Comparison of ENCODE assay signal across 8 cellular contexts in the genomic region with DNA sequence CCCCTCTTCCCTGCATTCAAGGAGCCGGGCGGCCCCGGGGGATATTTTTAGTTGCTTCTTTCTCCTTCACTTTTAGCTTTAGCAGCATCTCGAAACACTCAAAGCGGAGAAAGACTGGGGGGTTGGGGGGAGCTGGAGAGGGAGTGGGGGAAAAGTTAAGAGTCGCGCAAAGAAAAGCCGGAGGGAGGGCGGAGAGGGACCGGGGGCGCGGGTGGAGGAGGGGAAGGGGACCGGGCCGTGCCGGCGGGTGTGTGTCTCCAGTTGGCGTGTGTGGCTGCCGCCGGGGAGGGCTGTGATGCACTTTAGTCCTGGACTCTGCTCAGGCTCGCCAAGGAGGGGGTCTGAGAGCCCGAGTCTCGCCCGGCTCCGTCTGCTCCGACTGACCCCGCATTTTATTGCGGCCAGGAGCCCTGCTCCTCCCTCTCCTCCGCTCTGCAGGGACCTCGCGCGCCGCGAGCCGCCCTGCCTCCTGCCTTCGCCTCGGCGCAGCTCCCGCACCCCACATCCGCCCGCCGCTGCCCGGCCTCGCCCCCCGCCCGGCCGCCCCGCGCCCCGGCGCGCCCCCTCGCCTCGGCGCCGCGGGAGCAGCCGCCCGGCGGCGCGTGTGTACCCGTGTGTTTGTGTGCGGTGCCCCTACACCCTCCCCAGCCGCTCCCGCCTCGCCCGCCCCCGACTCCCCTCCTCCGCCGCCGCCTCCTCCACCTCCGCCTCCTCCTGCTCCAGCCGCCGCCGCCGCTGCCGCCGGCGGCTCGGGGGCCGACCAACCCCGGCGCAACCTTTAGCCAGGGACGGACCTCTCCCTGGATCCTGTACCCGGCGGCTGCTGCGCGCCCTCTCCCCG. TPM values are rescaled to one million over a fixed set of nuclear protein-coding genes. Genes with fewer than 3 reads are reported as not detected.
DNase-seq lines count a peak whose midpoint lies in the region; FAIRE-seq and TF ChIP-seq lines count a peak whose summit lies in the region.

No MANE protein-coding gene starts in this region.

- dilution Hi-C loops in endothelial cell of umbilical vein (cut with MboI; ENCODE audit: extremely low pct_ligation_motif_present, low sequenced_read_pairs) = no loop called here

- H3K9me3 Mint-ChIP-seq in mesothelial cell of epicardium = no peaks in the 10 kb centered on the region

- no peaks in the 10 kb centered on the region for H3K9me3 ChIP-seq in HAP-1
- H3K9me3 ChIP-seq in endothelial cell of umbilical vein (replicated peaks; ENCODE audit: control insufficient read depth, insufficient read depth, low read length) = no peaks in the 10 kb centered on the region

- H3K27ac Mint-ChIP-seq in mesothelial cell of epicardium = peak overlapping the region; percentile 99

- no TSS peak for BruUV-seq in endothelial cell of umbilical vein (replicated peaks; lab: Mats Ljungman, UMichigan)

- intact Hi-C loops in endothelial cell of umbilical vein (cut with micrococcal nuclease) = loop anchor here (2.0 to 10.0 kb wide), 4 partner anchors 58 to 840 kb away; partner anchors contain the start of genes ABCE1, ANAPC10 and SLC10A7

- peak overlapping the region; percentile 77 for H3K27ac ChIP-seq in endothelial cell of umbilical vein (ENCODE audit: insufficient read depth, low read depth, low read length)

- no peaks in the 10 kb centered on the region for H3K27me3 Mint-ChIP-seq in mesothelial cell of epicardium (ENCODE audit: low read depth)

- H3K36me3 Mint-ChIP-seq in mesothelial cell of epicardium = no peaks in the 10 kb centered on the region

- H3K4me2 ChIP-seq in endothelial cell of umbilical vein (ENCODE audit: insufficient read depth, low read length) = peak overlapping the region; percentile 53

- no peaks in the 10 kb centered on the region for H3K27me3 ChIP-seq in HAP-1 (ENCODE audit: low read depth)
- no peaks in the 10 kb centered on the region for H3K27me3 ChIP-seq in endothelial cell of umbilical vein (ENCODE audit: control insufficient read depth in 2 of 2, insufficient read depth in 2 of 2, low read length in 2 of 2)

- TF ChIP-seq CTCF in endothelial cell of umbilical vein (IDR thresholded peaks at IDR 0.05; ENCODE audit: extremely low read depth in 1 of 2, insufficient read depth in 1 of 2, low read depth in 1 of 2, low read length in 2 of 2) (no peak), mesothelial cell of epicardium (IDR thresholded peaks at IDR 0.05; ENCODE audit: unreplicated experiment) (no peak)

- CTCF ChIA-PET in endothelial cell of umbilical vein (lab: Charles Lee) = interaction anchor here (1.0 kb wide), 1 partner anchor 15 kb away, joined by 3 read pairs; no protein-coding TSS in a partner anchor

- peak; percentile 58 for FAIRE-seq in endothelial cell of umbilical vein (lab: Jason Lieb, UNC)

- in situ Hi-C loops in HAP-1 (cut with MboI; ENCODE audit: low sequenced_read_pairs) = no loop called here

- H3K4me1 ChIP-seq in HAP-1 (peaks cover 25% of the 10 kb centered on the region), endothelial cell of umbilical vein (ENCODE audit: control insufficient read depth, extremely low read depth, insufficient read depth, low read length) (peaks cover 22% of the 10 kb centered on the region)

- DNase-seq in Daoy (ENCODE audit: low read depth) (peak; percentile 48), HAP-1 (ENCODE audit: low spot score in 2 of 2) (peak; percentile 70 to 84), NCI-H524 treated with DMSO at 0.1 percent for 48 hours (lab: John Stamatoyannopoulos, UW) (peak; percentile 9), activated T-cell treated with anti-CD3 and anti-CD28 coated beads for 1 hour (ENCODE audit: low read depth) (peak; percentile 23), endothelial cell of umbilical vein (ENCODE audit: low read depth, low spot score) (peak; percentile 56), mesothelial cell of epicardium (ENCODE audit: low spot score in 2 of 2, unreplicated experiment in 2 of 2) (peak; percentile 62 to 76), NCI-H774 (lab: John Stamatoyannopoulos, UW) (no peak)
- DNase-seq in stimulated activated CD8-positive, alpha-beta memory T cell treated with anti-CD3 and anti-CD28 coated beads, Interleukin-2, amount 100 ng/mL, for 48 hours (ENCODE audit: low read depth in 2 of 2) = peak; percentile 38 to 48

- H3K4me3 ChIP-seq in HAP-1 = peak overlapping the region; percentile 58
- peak overlapping the region; percentile 81 to 97 (median 96) for H3K4me3 ChIP-seq in endothelial cell of umbilical vein (replicated peaks in 1 of 3; ENCODE audit: insufficient read depth in 1 of 3, low read depth in 1 of 3, low read length in 3 of 3)

- H3K36me3 ChIP-seq in HAP-1 (replicated peaks) (no peaks in the 10 kb centered on the region), endothelial cell of umbilical vein (ENCODE audit: control insufficient read depth in 2 of 2, extremely low read depth in 1 of 2, insufficient read depth in 2 of 2, low read length in 2 of 2) (no peaks in the 10 kb centered on the region)

- H2AFZ ChIP-seq in endothelial cell of umbilical vein (ENCODE audit: low read depth, low read length) = peak overlapping the region; percentile 72

- H3K4me1 Mint-ChIP-seq in mesothelial cell of epicardium = peaks cover 53% of the 10 kb centered on the region

- peak; percentile 66 for TF ChIP-seq POLR2A in endothelial cell of umbilical vein (IDR thresholded peaks at IDR 0.05; ENCODE audit: low read depth, low read length)

- POLR2A ChIA-PET in endothelial cell of umbilical vein (lab: Charles Lee) = interaction anchor here (0.7 kb wide), 1 partner anchor 183 kb away, joined by 7 read pairs; no protein-coding TSS in a partner anchor

- peaks cover 25% of the 10 kb centered on the region for H3K79me2 ChIP-seq in endothelial cell of umbilical vein (ENCODE audit: control insufficient read depth, insufficient read depth, low read length)

- H3K9ac ChIP-seq in endothelial cell of umbilical vein (replicated peaks; ENCODE audit: extremely low read depth, insufficient read depth, low read length) = peak overlapping the region; percentile 96

- H4K20me1 ChIP-seq in endothelial cell of umbilical vein (replicated peaks; ENCODE audit: control insufficient read depth, extremely low read depth, insufficient read depth, low read length) = no peaks in the 10 kb centered on the region

- peak overlapping the region; percentile 98 for H3K4me3 Mint-ChIP-seq in mesothelial cell of epicardium

- H3K9me1 ChIP-seq in endothelial cell of umbilical vein (replicated peaks; ENCODE audit: control insufficient read depth, extremely low read depth, insufficient read depth, low read length) = no peaks in the 10 kb centered on the region

TF ChIP-seq in endothelial cell of umbilical vein, 7 proteins besides CTCF, POLR2A, EP300 and RAD21:
- TF ChIP-seq FOS (IDR thresholded peaks at IDR 0.05; ENCODE audit: borderline replicate concordance, insufficient read depth, low read length) = no peak
- TF ChIP-seq, protein P1, sequence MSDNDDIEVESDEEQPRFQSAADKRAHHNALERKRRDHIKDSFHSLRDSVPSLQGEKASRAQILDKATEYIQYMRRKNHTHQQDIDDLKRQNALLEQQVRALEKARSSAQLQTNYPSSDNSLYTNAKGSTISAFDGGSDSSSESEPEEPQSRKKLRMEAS (IDR thresholded peaks at IDR 0.05; ENCODE audit: insufficient read depth, insufficient read length) = no peak
- no peak for TF ChIP-seq GATA2 (IDR thresholded peaks at IDR 0.05; ENCODE audit: insufficient read depth, insufficient read length, low read depth, low read length)
- no peak for TF ChIP-seq POLR2AphosphoS5 (IDR thresholded peaks at IDR 0.05; ENCODE audit: insufficient read depth, low read depth, low read length)
- no peak for TF ChIP-seq MYC (IDR thresholded peaks at IDR 0.05; ENCODE audit: low read depth, low read length)
- TF ChIP-seq JUN (IDR thresholded peaks at IDR 0.05; ENCODE audit: borderline replicate concordance, insufficient read depth, insufficient read length, low read depth) = no peak
- no peak for TF ChIP-seq EZH2 (IDR thresholded peaks at IDR 0.05; ENCODE audit: borderline replicate concordance, low read depth, low read length, severe bottlenecking)

RNA-seq across cellular contexts. Expression of gene ZNF827, which starts 1.4 kb away (rescaled TPM):
- total RNA-seq in Daoy (2014; rRNA removed; shearing (Covaris generic)) = 3.9 and 6.2 TPM in 2 replicates
- 16.9 and 22.1 TPM in 2 replicates for total RNA-seq in endothelial cell of umbilical vein
- 18.5 and 23.7 TPM in 2 replicates for polyA plus RNA-seq in endothelial cell of umbilical vein
- 12.3 and 12.9 TPM in 2 replicates for polyA plus RNA-seq in endothelial cell of umbilical vein (2011; cell fraction: cytosol; rRNA removed)
- 39.9 and 52.9 TPM in 2 replicates for polyA plus RNA-seq in endothelial cell of umbilical vein (2011; cell fraction: nucleus; rRNA removed)
- polyA plus RNA-seq in endothelial cell of umbilical vein (2012) = 7.3 and 12.5 TPM in 2 replicates
- 25.5 and 30.5 TPM in 2 replicates for polyA minus RNA-seq in endothelial cell of umbilical vein
- polyA minus RNA-seq in endothelial cell of umbilical vein (2011; cell fraction: cytosol; rRNA and poly(A)+ RNA removed) = not detected
- polyA minus RNA-seq in endothelial cell of umbilical vein (2011; cell fraction: nucleus; rRNA and poly(A)+ RNA removed) = 37.3 and 44.8 TPM in 2 replicates
- total RNA-seq in mesothelial cell of epicardium = 97.8 to 116 TPM (median 100 TPM) in 3 replicates
